8 cellular contexts compared by ENCODE assay signal in genomic region chr22:45645526-45646414, GRCh38. TPM values are rescaled to one million over a fixed set of nuclear protein-coding genes. Genes with fewer than 3 reads are reported as not detected.
A peak's percentile ranks its signal among the peaks of the same experiment; 100 is the strongest.
DNase-seq lines count a peak whose midpoint lies in the region; ATAC-seq lines count a peak whose summit lies in the region.

No MANE protein-coding gene starts in this region.

- peaks cover 10% of the 10 kb centered on the region for H3K4me1 Mint-ChIP-seq in activated naive CD4-positive, alpha-beta T cell treated with anti-CD3 and anti-CD28 coated beads, Interleukin-2, amount 10 ng/mL, durations not matched to agents 7 days and 5 days

- ATAC-seq in Right ventricle myocardium inferior (peak; percentile 87), GM18907 (IDR thresholded peaks at IDR 0.05; ENCODE audit: unreplicated experiment) (no peak)

- CTCF ChIA-PET in activated naive CD4-positive, alpha-beta T cell treated with anti-CD3 and anti-CD28 coated beads, Interleukin-2, amount 10 ng/mL, durations not matched to agents 7 days and 5 days (lab: Charles Lee): interaction anchor here (0.7 to 2.7 kb wide), 7 partner anchors 12 to 361 kb away, joined by 3 to 10 read pairs (median 4); partner anchors contain the start of gene ATXN10

- no peaks in the 10 kb centered on the region for H3K36me3 Mint-ChIP-seq in activated naive CD4-positive, alpha-beta T cell treated with anti-CD3 and anti-CD28 coated beads, Interleukin-2, amount 10 ng/mL, durations not matched to agents 7 days and 5 days

- DNase-seq in EH (ENCODE audit: low read depth) (peak; percentile 63), HuH-7 (ENCODE audit: low spot score) (peak; percentile 85), SKM-1 treated with dmso at 0.1 percent for 144 hours (lab: John Stamatoyannopoulos, UW; ENCODE audit: unreplicated experiment) (peak; percentile 49), Right ventricle myocardium inferior (ENCODE audit: missing footprints) (peak; percentile 80), posterior cingulate gyrus (peak; percentile 37 to 96 (median 76)), ureter (ENCODE audit: low spot score) (peak; percentile 82)
- DNase-seq in activated naive CD4-positive, alpha-beta T cell treated with anti-CD3 and anti-CD28 coated beads, Interleukin-2, amount 10 ng/mL, durations not matched to agents 7 days and 5 days: peak; percentile 78

- intact Hi-C loops in Right ventricle myocardium inferior (cut with DNase I) (loop anchor here (2.0 to 5.0 kb wide), 2 partner anchors 67 to 217 kb away; no protein-coding TSS in a partner anchor), posterior cingulate gyrus (cut with DNase I) (loop anchor here (5.0 to 10.0 kb wide), 2 partner anchors 71 to 187 kb away; no protein-coding TSS in a partner anchor)

- no peak overlapping the region for H3K27ac Mint-ChIP-seq in activated naive CD4-positive, alpha-beta T cell treated with anti-CD3 and anti-CD28 coated beads, Interleukin-2, amount 10 ng/mL, durations not matched to agents 7 days and 5 days

- H3K27me3 Mint-ChIP-seq in activated naive CD4-positive, alpha-beta T cell treated with anti-CD3 and anti-CD28 coated beads, Interleukin-2, amount 10 ng/mL, durations not matched to agents 7 days and 5 days: peaks cover 83% of the 10 kb centered on the region

- no peaks in the 10 kb centered on the region for H3K9me3 Mint-ChIP-seq in activated naive CD4-positive, alpha-beta T cell treated with anti-CD3 and anti-CD28 coated beads, Interleukin-2, amount 10 ng/mL, durations not matched to agents 7 days and 5 days

- H3K4me3 Mint-ChIP-seq in activated naive CD4-positive, alpha-beta T cell treated with anti-CD3 and anti-CD28 coated beads, Interleukin-2, amount 10 ng/mL, durations not matched to agents 7 days and 5 days: no peak overlapping the region

RNA-seq across cellular contexts. Expression of gene ATXN10, which starts 25.9 kb away (rescaled TPM):
- 138 TPM for total RNA-seq in Right ventricle myocardium inferior
- total RNA-seq in ureter: 193 TPM
